Comparison of ENCODE assay signal across 2 cellular contexts in the genomic region with DNA sequence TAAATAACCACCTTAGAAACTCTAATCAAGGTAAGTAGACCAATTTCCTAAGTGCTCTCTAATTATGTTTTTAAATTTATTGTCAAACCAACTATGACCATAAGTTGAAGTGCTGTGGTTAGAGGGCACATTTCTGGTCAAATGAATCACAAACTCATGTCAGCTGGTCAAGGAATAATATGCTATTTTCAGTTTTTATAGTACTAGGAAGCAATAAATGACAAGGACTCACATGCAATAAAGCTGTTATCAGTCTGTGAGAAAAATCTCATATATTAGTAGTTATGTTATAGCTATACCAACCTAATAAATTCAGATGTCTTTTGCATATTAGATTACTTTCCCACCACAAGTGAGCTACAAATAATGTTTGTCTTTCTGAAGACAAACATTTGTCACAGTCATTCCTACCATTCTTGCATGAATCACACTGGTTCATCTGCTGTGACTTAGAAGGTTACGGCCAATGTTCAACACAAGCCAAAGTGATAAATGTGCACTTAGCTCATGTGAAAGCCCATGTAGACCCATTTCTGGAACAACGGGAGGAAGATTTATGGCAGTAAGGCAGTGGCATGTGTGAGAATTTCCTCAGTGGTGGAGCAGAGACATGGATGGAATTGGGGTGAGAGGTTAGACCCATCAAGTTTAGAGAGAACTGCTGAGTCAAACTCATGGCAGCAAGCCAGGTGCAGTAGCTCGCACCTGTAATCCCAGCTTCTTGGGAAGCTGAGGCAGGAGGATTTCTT.
A peak's percentile ranks its signal among the peaks of the same experiment; 100 is the strongest.
TF ChIP-seq lines count a peak whose summit lies in the region.

No MANE protein-coding gene starts in this region.

TF ChIP-seq in A549, 52 proteins besides CTCF, POLR2A, EP300 and RAD21 (continued from another document):
- TF ChIP-seq REST (IDR thresholded peaks at IDR 0.05) (no peak), JUNB (IDR thresholded peaks at IDR 0.05) (peak; percentile 91), HEYL (CRISPR knock-in tag; IDR thresholded peaks at IDR 0.05) (no peak), FOSL2 (IDR thresholded peaks at IDR 0.05) (peak; percentile 93), FOSL2 (CRISPR knock-in tag; IDR thresholded peaks at IDR 0.05) (peak; percentile 98), POLR2AphosphoS2 (conservative IDR thresholded peaks at IDR 0.05; ENCODE audit: low read length) (no peak)
- TF ChIP-seq, protein P1, sequence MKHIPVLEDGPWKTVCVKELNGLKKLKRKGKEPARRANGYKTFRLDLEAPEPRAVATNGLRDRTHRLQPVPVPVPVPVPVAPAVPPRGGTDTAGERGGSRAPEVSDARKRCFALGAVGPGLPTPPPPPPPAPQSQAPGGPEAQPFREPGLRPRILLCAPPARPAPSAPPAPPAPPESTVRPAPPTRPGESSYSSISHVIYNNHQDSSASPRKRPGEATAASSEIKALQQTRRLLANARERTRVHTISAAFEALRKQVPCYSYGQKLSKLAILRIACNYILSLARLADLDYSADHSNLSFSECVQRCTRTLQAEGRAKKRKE (CRISPR knock-in tag; IDR thresholded peaks at IDR 0.05; ENCODE audit: low read depth), result no peak
TF ChIP-seq in A549: peak in this region for 18.

TF ChIP-seq in HEK293, 187 proteins besides CTCF, POLR2A, EP300 and RAD21 (continued from another document and continues in another):
- TF ChIP-seq ZNF692 (tag by site-specific recombination; IDR thresholded peaks at IDR 0.05) (no peak; the same call in 1 of the 2 replicates), GLI2 (tag by site-specific recombination; IDR thresholded peaks at IDR 0.05; ENCODE audit: borderline replicate concordance, low read depth) (peak; percentile 96), ZEB2 (tag by site-specific recombination; IDR thresholded peaks at IDR 0.05) (peak; percentile 92), IKZF3 (tag by site-specific recombination; IDR thresholded peaks at IDR 0.05) (peak; percentile 95), ZBTB1 (tag by site-specific recombination; IDR thresholded peaks at IDR 0.05) (0 out of 2 replicates have a peak, but pooled peaks have one; percentile 45), ZBTB44 (tag by site-specific recombination; IDR thresholded peaks at IDR 0.05) (peak; percentile 83), ZNF140 (tag by site-specific recombination; IDR thresholded peaks at IDR 0.05) (0 out of 2 replicates have a peak, but pooled peaks have one; percentile 11), ZBTB8A (tag by site-specific recombination; IDR thresholded peaks at IDR 0.05) (peak; percentile 44), ZBTB7A (tag by site-specific recombination; IDR thresholded peaks at IDR 0.05; ENCODE audit: low read depth) (0 out of 2 replicates have a peak, but pooled peaks have one; percentile 54), ZNF292 (tag by site-specific recombination; IDR thresholded peaks at IDR 0.05; ENCODE audit: borderline replicate concordance, low read depth) (no peak), ZNF623 (tag by site-specific recombination; IDR thresholded peaks at IDR 0.05) (peak; percentile 39; the same call in 1 of the 2 replicates), REPIN1 (tag by site-specific recombination; IDR thresholded peaks at IDR 0.05; ENCODE audit: low read depth) (no peak), OSR2 (tag by site-specific recombination; IDR thresholded peaks at IDR 0.05) (peak; percentile 96), ZNF629 (tag by site-specific recombination; IDR thresholded peaks at IDR 0.05) (peak; percentile 89), EGR2 (tag by site-specific recombination; IDR thresholded peaks at IDR 0.05; ENCODE audit: low read depth) (no peak), TSHZ1 (tag by site-specific recombination; IDR thresholded peaks at IDR 0.05; ENCODE audit: borderline replicate concordance) (peak; percentile 91; the same call in 1 of the 2 replicates), ZNF184 (tag by site-specific recombination; IDR thresholded peaks at IDR 0.05) (peak; percentile 42; the same call in 1 of the 2 replicates), ZNF843 (tag by site-specific recombination; IDR thresholded peaks at IDR 0.05) (peak; percentile 99), ZNF488 (tag by site-specific recombination; IDR thresholded peaks at IDR 0.05) (peak; percentile 79; the same call in 1 of the 2 replicates), ZNF404 (tag by site-specific recombination; IDR thresholded peaks at IDR 0.05) (no peak), FEZF1 (tag by site-specific recombination; IDR thresholded peaks at IDR 0.05) (peak; percentile 98), ZNF513 (tag by site-specific recombination; IDR thresholded peaks at IDR 0.05) (0 out of 2 replicates have a peak, but pooled peaks have one; percentile 55), ZBTB17 (tag by site-specific recombination; IDR thresholded peaks at IDR 0.05) (peak; percentile 77)
- TF ChIP-seq, protein P2, sequence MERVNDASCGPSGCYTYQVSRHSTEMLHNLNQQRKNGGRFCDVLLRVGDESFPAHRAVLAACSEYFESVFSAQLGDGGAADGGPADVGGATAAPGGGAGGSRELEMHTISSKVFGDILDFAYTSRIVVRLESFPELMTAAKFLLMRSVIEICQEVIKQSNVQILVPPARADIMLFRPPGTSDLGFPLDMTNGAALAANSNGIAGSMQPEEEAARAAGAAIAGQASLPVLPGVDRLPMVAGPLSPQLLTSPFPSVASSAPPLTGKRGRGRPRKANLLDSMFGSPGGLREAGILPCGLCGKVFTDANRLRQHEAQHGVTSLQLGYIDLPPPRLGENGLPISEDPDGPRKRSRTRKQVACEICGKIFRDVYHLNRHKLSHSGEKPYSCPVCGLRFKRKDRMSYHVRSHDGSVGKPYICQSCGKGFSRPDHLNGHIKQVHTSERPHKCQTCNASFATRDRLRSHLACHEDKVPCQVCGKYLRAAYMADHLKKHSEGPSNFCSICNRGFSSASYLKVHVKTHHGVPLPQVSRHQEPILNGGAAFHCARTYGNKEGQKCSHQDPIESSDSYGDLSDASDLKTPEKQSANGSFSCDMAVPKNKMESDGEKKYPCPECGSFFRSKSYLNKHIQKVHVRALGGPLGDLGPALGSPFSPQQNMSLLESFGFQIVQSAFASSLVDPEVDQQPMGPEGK (tag by site-specific recombination; IDR thresholded peaks at IDR 0.05), result peak; percentile 55
- TF ChIP-seq, protein P3, sequence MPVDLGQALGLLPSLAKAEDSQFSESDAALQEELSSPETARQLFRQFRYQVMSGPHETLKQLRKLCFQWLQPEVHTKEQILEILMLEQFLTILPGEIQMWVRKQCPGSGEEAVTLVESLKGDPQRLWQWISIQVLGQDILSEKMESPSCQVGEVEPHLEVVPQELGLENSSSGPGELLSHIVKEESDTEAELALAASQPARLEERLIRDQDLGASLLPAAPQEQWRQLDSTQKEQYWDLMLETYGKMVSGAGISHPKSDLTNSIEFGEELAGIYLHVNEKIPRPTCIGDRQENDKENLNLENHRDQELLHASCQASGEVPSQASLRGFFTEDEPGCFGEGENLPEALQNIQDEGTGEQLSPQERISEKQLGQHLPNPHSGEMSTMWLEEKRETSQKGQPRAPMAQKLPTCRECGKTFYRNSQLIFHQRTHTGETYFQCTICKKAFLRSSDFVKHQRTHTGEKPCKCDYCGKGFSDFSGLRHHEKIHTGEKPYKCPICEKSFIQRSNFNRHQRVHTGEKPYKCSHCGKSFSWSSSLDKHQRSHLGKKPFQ (tag by site-specific recombination; IDR thresholded peaks at IDR 0.05), result peak; percentile 76
- TF ChIP-seq, protein P4, sequence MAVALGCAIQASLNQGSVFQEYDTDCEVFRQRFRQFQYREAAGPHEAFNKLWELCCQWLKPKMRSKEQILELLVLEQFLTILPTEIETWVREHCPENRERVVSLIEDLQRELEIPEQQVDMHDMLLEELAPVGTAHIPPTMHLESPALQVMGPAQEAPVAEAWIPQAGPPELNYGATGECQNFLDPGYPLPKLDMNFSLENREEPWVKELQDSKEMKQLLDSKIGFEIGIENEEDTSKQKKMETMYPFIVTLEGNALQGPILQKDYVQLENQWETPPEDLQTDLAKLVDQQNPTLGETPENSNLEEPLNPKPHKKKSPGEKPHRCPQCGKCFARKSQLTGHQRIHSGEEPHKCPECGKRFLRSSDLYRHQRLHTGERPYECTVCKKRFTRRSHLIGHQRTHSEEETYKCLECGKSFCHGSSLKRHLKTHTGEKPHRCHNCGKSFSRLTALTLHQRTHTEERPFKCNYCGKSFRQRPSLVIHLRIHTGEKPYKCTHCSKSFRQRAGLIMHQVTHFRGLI (tag by site-specific recombination; IDR thresholded peaks at IDR 0.05), result peak; percentile 54; the same call in 1 of the 2 replicates
- TF ChIP-seq, protein P5, sequence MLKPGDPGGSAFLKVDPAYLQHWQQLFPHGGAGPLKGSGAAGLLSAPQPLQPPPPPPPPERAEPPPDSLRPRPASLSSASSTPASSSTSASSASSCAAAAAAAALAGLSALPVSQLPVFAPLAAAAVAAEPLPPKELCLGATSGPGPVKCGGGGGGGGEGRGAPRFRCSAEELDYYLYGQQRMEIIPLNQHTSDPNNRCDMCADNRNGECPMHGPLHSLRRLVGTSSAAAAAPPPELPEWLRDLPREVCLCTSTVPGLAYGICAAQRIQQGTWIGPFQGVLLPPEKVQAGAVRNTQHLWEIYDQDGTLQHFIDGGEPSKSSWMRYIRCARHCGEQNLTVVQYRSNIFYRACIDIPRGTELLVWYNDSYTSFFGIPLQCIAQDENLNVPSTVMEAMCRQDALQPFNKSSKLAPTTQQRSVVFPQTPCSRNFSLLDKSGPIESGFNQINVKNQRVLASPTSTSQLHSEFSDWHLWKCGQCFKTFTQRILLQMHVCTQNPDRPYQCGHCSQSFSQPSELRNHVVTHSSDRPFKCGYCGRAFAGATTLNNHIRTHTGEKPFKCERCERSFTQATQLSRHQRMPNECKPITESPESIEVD (tag by site-specific recombination; IDR thresholded peaks at IDR 0.05), result peak; percentile 98
- TF ChIP-seq, protein P6, sequence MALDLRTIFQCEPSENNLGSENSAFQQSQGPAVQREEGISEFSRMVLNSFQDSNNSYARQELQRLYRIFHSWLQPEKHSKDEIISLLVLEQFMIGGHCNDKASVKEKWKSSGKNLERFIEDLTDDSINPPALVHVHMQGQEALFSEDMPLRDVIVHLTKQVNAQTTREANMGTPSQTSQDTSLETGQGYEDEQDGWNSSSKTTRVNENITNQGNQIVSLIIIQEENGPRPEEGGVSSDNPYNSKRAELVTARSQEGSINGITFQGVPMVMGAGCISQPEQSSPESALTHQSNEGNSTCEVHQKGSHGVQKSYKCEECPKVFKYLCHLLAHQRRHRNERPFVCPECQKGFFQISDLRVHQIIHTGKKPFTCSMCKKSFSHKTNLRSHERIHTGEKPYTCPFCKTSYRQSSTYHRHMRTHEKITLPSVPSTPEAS (tag by site-specific recombination; IDR thresholded peaks at IDR 0.05), result peak; percentile 63
